ENCODE assay signal across 8 cellular contexts in the genomic region with DNA sequence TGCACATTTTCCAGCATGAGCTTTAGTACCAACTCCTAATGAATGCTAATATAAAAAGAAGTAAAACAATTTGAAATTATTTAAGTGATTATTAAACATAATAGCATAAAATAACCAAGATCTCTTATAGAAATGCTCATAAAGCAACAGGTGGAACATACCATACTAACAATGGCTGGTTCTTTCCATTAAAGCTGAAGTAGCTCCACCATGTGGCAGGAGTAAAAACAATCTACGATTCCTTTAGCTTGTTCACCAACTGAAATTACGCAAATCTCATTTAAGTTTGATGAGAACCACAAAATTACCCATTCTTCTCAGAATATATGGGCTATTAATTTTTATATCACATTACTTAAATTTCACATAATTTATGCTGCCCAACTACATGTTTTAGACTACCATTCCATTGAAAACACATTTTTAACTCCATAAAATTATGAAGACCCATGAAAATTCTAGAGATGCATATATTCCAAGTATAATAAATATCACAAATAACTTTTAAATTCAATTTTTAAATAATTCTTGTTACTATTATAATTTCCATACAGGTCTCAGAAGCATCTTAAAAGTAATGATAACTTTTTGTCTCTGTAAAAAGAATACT.
DNase-seq lines count a peak whose midpoint lies in the region; ATAC-seq, FAIRE-seq and TF ChIP-seq lines count a peak whose summit lies in the region.

No MANE protein-coding gene starts in this region.

- ATAC-seq in GM18873 (IDR thresholded peaks at IDR 0.05; ENCODE audit: low FRiP score, unreplicated experiment): no peak
- ATAC-seq in omental fat pad (ENCODE audit: low FRiP score): no peak

- TF ChIP-seq CTCF in fibroblast of lung (conservative IDR thresholded peaks at IDR 0.05 in 1 of 2, IDR thresholded peaks at IDR 0.05 in 1 of 2; ENCODE audit: low read depth in 1 of 2, low read length in 2 of 2): peak; percentile 49 to 62
- TF ChIP-seq CTCF in omental fat pad (IDR thresholded peaks at IDR 0.05): no peak

- no peak overlapping the region for H3K4me2 ChIP-seq in fibroblast of lung (ENCODE audit: extremely low read depth, insufficient read depth, low read length)

- H3K4me1 ChIP-seq in fibroblast of lung (ENCODE audit: control insufficient read depth, extremely low read depth, insufficient read depth, low read length): no peaks in the 10 kb centered on the region

- peak; percentile 70 for FAIRE-seq in RCC 7860 (lab: Jason Lieb, UNC)

- no peaks in the 10 kb centered on the region for H3K9me3 ChIP-seq in fibroblast of lung (ENCODE audit: control insufficient read depth, insufficient read depth, low read depth, low read length)

- H4K20me1 ChIP-seq in fibroblast of lung (ENCODE audit: control insufficient read depth, extremely low read depth, insufficient read depth, low read length): no peaks in the 10 kb centered on the region

- H3K79me2 ChIP-seq in fibroblast of lung (ENCODE audit: control insufficient read depth, insufficient read depth, low read length): no peaks in the 10 kb centered on the region

- no peak overlapping the region for H3K27ac Mint-ChIP-seq in activated T-helper 1 cell treated with anti-CD3 and anti-CD28 coated beads, Interleukin-12 subunit alpha, Interleukin-12 subunit beta, Interleukin-2, Interleukin-4 antibody, amounts not matched to agents 30 ng/mL and 10 ng/mL and 1 ng/mL, durations not matched to agents 14 hours and 24 hours and 36 hours

- no peak overlapping the region for H3K27ac ChIP-seq in fibroblast of lung (ENCODE audit: insufficient read depth, low read length)

- no peak overlapping the region for H2AFZ ChIP-seq in fibroblast of lung (ENCODE audit: low read length)

- DNase-seq in D341Med (ENCODE audit: low spot score) (peak; percentile 42), HT-29 (ENCODE audit: low spot score) (peak; percentile 77), RCC 7860 (ENCODE audit: low spot score) (no peak), fibroblast of lung (ENCODE audit: low read depth in 2 of 2) (peak; percentile 41 to 66), renal cortical epithelial cell (ENCODE audit: low read depth) (peak; percentile 65), omental fat pad (ENCODE audit: low spot score) (no peak)
- no peak for DNase-seq in activated T-helper 1 cell treated with anti-CD3 and anti-CD28 coated beads, Interleukin-12 subunit alpha, Interleukin-12 subunit beta, Interleukin-2, Interleukin-4 antibody, amounts not matched to agents 30 ng/mL and 10 ng/mL and 1 ng/mL, durations not matched to agents 14 hours and 24 hours and 36 hours (ENCODE audit: low spot score)

- no peak overlapping the region for H3K4me3 ChIP-seq in fibroblast of lung (replicated peaks in 1 of 4; ENCODE audit: control extremely low read depth in 1 of 4, insufficient read depth in 1 of 4, low read depth in 3 of 4, low read length in 4 of 4)

- no peaks in the 10 kb centered on the region for H3K9me3 Mint-ChIP-seq in activated T-helper 1 cell treated with anti-CD3 and anti-CD28 coated beads, Interleukin-12 subunit alpha, Interleukin-12 subunit beta, Interleukin-2, Interleukin-4 antibody, amounts not matched to agents 30 ng/mL and 10 ng/mL and 1 ng/mL, durations not matched to agents 14 hours and 24 hours and 36 hours

- intact Hi-C loops in activated T-helper 1 cell treated with anti-CD3 and anti-CD28 coated beads, Interleukin-12 subunit alpha, Interleukin-12 subunit beta, Interleukin-2, Interleukin-4 antibody, amounts not matched to agents 30 ng/mL and 10 ng/mL and 1 ng/mL, durations not matched to agents 14 hours and 24 hours and 36 hours (cut with micrococcal nuclease): loop anchor here (5.0 kb wide), 1 partner anchor 58 kb away; no protein-coding TSS in a partner anchor

- H3K27me3 Mint-ChIP-seq in activated T-helper 1 cell treated with anti-CD3 and anti-CD28 coated beads, Interleukin-12 subunit alpha, Interleukin-12 subunit beta, Interleukin-2, Interleukin-4 antibody, amounts not matched to agents 30 ng/mL and 10 ng/mL and 1 ng/mL, durations not matched to agents 14 hours and 24 hours and 36 hours (ENCODE audit: insufficient read depth): no peaks in the 10 kb centered on the region

- no peaks in the 10 kb centered on the region for H3K4me1 Mint-ChIP-seq in activated T-helper 1 cell treated with anti-CD3 and anti-CD28 coated beads, Interleukin-12 subunit alpha, Interleukin-12 subunit beta, Interleukin-2, Interleukin-4 antibody, amounts not matched to agents 30 ng/mL and 10 ng/mL and 1 ng/mL, durations not matched to agents 14 hours and 24 hours and 36 hours (ENCODE audit: low read depth)

- H3K4me3 Mint-ChIP-seq in activated T-helper 1 cell treated with anti-CD3 and anti-CD28 coated beads, Interleukin-12 subunit alpha, Interleukin-12 subunit beta, Interleukin-2, Interleukin-4 antibody, amounts not matched to agents 30 ng/mL and 10 ng/mL and 1 ng/mL, durations not matched to agents 14 hours and 24 hours and 36 hours: no peak overlapping the region

- H3K27me3 ChIP-seq in fibroblast of lung (ENCODE audit: control insufficient read depth, insufficient read depth, low read length): no peaks in the 10 kb centered on the region

- no peak overlapping the region for H3K9ac ChIP-seq in fibroblast of lung (ENCODE audit: insufficient read depth, low read length)

- no peaks in the 10 kb centered on the region for H3K36me3 Mint-ChIP-seq in activated T-helper 1 cell treated with anti-CD3 and anti-CD28 coated beads, Interleukin-12 subunit alpha, Interleukin-12 subunit beta, Interleukin-2, Interleukin-4 antibody, amounts not matched to agents 30 ng/mL and 10 ng/mL and 1 ng/mL, durations not matched to agents 14 hours and 24 hours and 36 hours (ENCODE audit: low read depth)

- no peaks in the 10 kb centered on the region for H3K36me3 ChIP-seq in fibroblast of lung (ENCODE audit: control insufficient read depth, insufficient read depth, low read length)

Comparison
In these comparisons a context has a peak if more than half of its experiments do, and no peak if none do; other contexts are left out.
1. DNase-seq: peak in D341Med (single experiment), HT-29 (single experiment), fibroblast of lung (2 of 2) and renal cortical epithelial cell (single experiment); none in RCC 7860 (single experiment), activated T-helper 1 cell treated with anti-CD3 and anti-CD28 coated beads, Interleukin-12 subunit alpha, Interleukin-12 subunit beta, Interleukin-2, Interleukin-4 antibody, amounts not matched to agents 30 ng/mL and 10 ng/mL and 1 ng/mL, durations not matched to agents 14 hours and 24 hours and 36 hours (single experiment) and omental fat pad (single experiment).
2. CTCF ChIP-seq: peak in fibroblast of lung (2 of 2); none in omental fat pad (0 of 3).